8 cellular contexts compared by ENCODE assay signal in genomic region chr10:101014230-101014884, GRCh38. TPM values are rescaled to one million over a fixed set of nuclear protein-coding genes. Genes with fewer than 3 reads are reported as not detected.
A peak's percentile ranks its signal among the peaks of the same experiment; 100 is the strongest.
DNase-seq lines count a peak whose midpoint lies in the region; ATAC-seq, FAIRE-seq and TF ChIP-seq lines count a peak whose summit lies in the region.

No MANE protein-coding gene starts in this region.

- FAIRE-seq in HTR-8/SVneo (lab: Jason Lieb, UNC) = peak; percentile 86

- TF ChIP-seq CTCF in left ventricle myocardium inferior (IDR thresholded peaks at IDR 0.05; ENCODE audit: borderline replicate concordance) = peak; percentile 96

- H3K27me3 ChIP-seq in adipocyte (replicated peaks; ENCODE audit: control insufficient read depth, insufficient read depth, low read length) = peaks cover 4% of the 10 kb centered on the region
- H3K27me3 ChIP-seq in left ventricle myocardium inferior (ENCODE audit: low read depth) = peaks cover 42% of the 10 kb centered on the region

- no peaks in the 10 kb centered on the region for H3K36me3 ChIP-seq in adipocyte (ENCODE audit: control insufficient read depth, insufficient read depth, low read length, severe bottlenecking)
- H3K36me3 ChIP-seq in left ventricle myocardium inferior = no peaks in the 10 kb centered on the region

- DNase-seq in DMS53 (lab: John Stamatoyannopoulos, UW) = peak; percentile 75
- no peak for DNase-seq in HTR-8/SVneo (ENCODE audit: insufficient read length, low spot score)
- DNase-seq in SKM-1 treated with dmso at 0.1 percent for 144 hours (lab: John Stamatoyannopoulos, UW; ENCODE audit: unreplicated experiment) = peak; percentile 31
- DNase-seq in adipocyte (ENCODE audit: low read depth) = peak; percentile 89
- peak; percentile 86 for DNase-seq in left ventricle myocardium inferior
- DNase-seq in sciatic nerve (ENCODE audit: low spot score) = peak; percentile 92

- no peak overlapping the region for H3K4me3 ChIP-seq in adipocyte (ENCODE audit: low read length)
- no peak overlapping the region for H3K4me3 ChIP-seq in left ventricle myocardium inferior

- no peak overlapping the region for H3K9ac ChIP-seq in adipocyte (ENCODE audit: low read length)

- H3K9me3 ChIP-seq in adipocyte (ENCODE audit: control insufficient read depth, low read length) (no peaks in the 10 kb centered on the region), left ventricle myocardium inferior (replicated peaks) (no peaks in the 10 kb centered on the region)

- ATAC-seq in sciatic nerve (peak; percentile 76), GM19463 (IDR thresholded peaks at IDR 0.05; ENCODE audit: unreplicated experiment) (no peak), HG03439 (IDR thresholded peaks at IDR 0.05; ENCODE audit: unreplicated experiment) (no peak)

- intact Hi-C loops in left ventricle myocardium inferior (cut with micrococcal nuclease) = no loop called here
- intact Hi-C loops in sciatic nerve (cut with DNase I) = loop anchor here (1.0 kb wide), 1 partner anchor 49 kb away; no protein-coding TSS in a partner anchor

- peaks cover 18% of the 10 kb centered on the region for H3K4me1 ChIP-seq in adipocyte (ENCODE audit: control insufficient read depth, insufficient read depth, low read length)
- H3K4me1 ChIP-seq in left ventricle myocardium inferior = peaks cover 39% of the 10 kb centered on the region

- H3K27ac ChIP-seq in left ventricle myocardium inferior (replicated peaks) = no peak overlapping the region

RNA-seq across cellular contexts. Expression of gene LZTS2, which starts 14.7 kb away (rescaled TPM):
- total RNA-seq in left ventricle myocardium inferior (35.6 TPM), sciatic nerve (78.6 TPM)

RNA-seq across cellular contexts. Expression of gene PDZD7, which starts 16.6 kb away (rescaled TPM):
- 0.27 TPM for total RNA-seq in left ventricle myocardium inferior
- 3.8 TPM for total RNA-seq in sciatic nerve

RNA-seq across cellular contexts. Expression of gene SFXN3, which starts 16.7 kb away (rescaled TPM):
- 13.4 TPM for total RNA-seq in left ventricle myocardium inferior
- total RNA-seq in sciatic nerve = 58.9 TPM

RNA-seq across cellular contexts. Expression of gene TWNK, which starts 27.0 kb away (rescaled TPM):
- total RNA-seq in left ventricle myocardium inferior (7.3 TPM), sciatic nerve (5.9 TPM)

RNA-seq across cellular contexts. Expression of gene MRPL43, which starts 27.1 kb away (rescaled TPM):
- 49.7 TPM for total RNA-seq in left ventricle myocardium inferior
- total RNA-seq in sciatic nerve = 84.8 TPM
